8 cellular contexts compared by ENCODE assay signal in genomic region chr17:67441052-67441738, GRCh38.
DNase-seq lines count a peak whose midpoint lies in the region; ATAC-seq and TF ChIP-seq lines count a peak whose summit lies in the region.

No MANE protein-coding gene starts in this region.

- no peak for TF ChIP-seq CTCF in fibroblast of villous mesenchyme (IDR thresholded peaks at IDR 0.05; ENCODE audit: insufficient read depth, low read depth, low read length)

- H3K4me3 ChIP-seq in fibroblast of villous mesenchyme (ENCODE audit: low read depth, low read length) (peak overlapping the region; percentile 7), skeletal muscle cell (ENCODE audit: low read depth, low read length) (peak overlapping the region; percentile 19)

- no peak for ATAC-seq in HG03159 (IDR thresholded peaks at IDR 0.05; ENCODE audit: unreplicated experiment)
- ATAC-seq in GM18502 (IDR thresholded peaks at IDR 0.05; ENCODE audit: poor library complexity, unreplicated experiment), result no peak
- ATAC-seq in GM19455 (IDR thresholded peaks at IDR 0.05; ENCODE audit: unreplicated experiment), result no peak

- DNase-seq in DMS153 treated with DMSO at 0.1 percent for 48 hours (lab: John Stamatoyannopoulos, UW; ENCODE audit: unreplicated experiment) (peak; percentile 68), NCI-H774 (lab: John Stamatoyannopoulos, UW) (peak; percentile 34), fibroblast of villous mesenchyme (ENCODE audit: low read depth) (peak; percentile 72), skeletal muscle cell (ENCODE audit: low read depth) (peak; percentile 60)
- peak; percentile 68 for DNase-seq in activated CD8-positive, alpha-beta memory T cell treated with anti-CD3 and anti-CD28 coated beads, Interleukin-2, amount 50 U/mL, for 48 hours
